Comparison of ENCODE assay signal across 9 cellular contexts in genomic region chr2:213246665-213247281, GRCh38. TPM values are rescaled to one million over a fixed set of nuclear protein-coding genes. Genes with fewer than 3 reads are reported as not detected.
A peak's percentile ranks its signal among the peaks of the same experiment; 100 is the strongest.
DNase-seq lines count a peak whose midpoint lies in the region; ATAC-seq, FAIRE-seq and TF ChIP-seq lines count a peak whose summit lies in the region.
"Had no signal": no experiment of that assay in that cellular context is flagged by ENCODE, and none has a peak within 500 bp of the region (broad histone marks: within the 10 kb centered on the region; RNA-seq: fewer than 3 reads in every experiment).

No MANE protein-coding gene starts in this region.

- in situ Hi-C loops in GM12878 (cut with MboI), result loop anchor here (10.0 to 25.0 kb wide), 2 partner anchors 1491 to 1748 kb away; no protein-coding TSS in a partner anchor

- SMC1A ChIA-PET in GM12878 (lab: Charles Lee; ENCODE audit: uncharacterized antibody, unreplicated experiment), result interaction anchor here (1.0 to 15.7 kb wide), 7 partner anchors 12 to 688 kb away, joined by 3 to 467 read pairs (median 5); partner anchors contain the start of gene IKZF2

- H3K9ac ChIP-seq in SK-N-SH (no peak overlapping the region), GM12878 (ENCODE audit: control insufficient read depth, insufficient read depth, low read length) (no peak overlapping the region)

- POLR2A ChIA-PET in SK-N-SH (lab: Yijun Ruan, JAX), result no interaction called here
- POLR2A ChIA-PET in GM12878 (lab: Charles Lee), result no interaction called here

- TF ChIP-seq POLR2A in GM12878 (IDR thresholded peaks at IDR 0.05; ENCODE audit: low read depth, low read length), result no peak
- TF ChIP-seq POLR2A in right lobe of liver (IDR thresholded peaks at IDR 0.05), result no peak

- no peaks in the 10 kb centered on the region for H3K9me2 ChIP-seq in SK-N-SH

- H3K27me3 ChIP-seq in SK-N-SH (ENCODE audit: insufficient read depth), result no peaks in the 10 kb centered on the region
- no peaks in the 10 kb centered on the region for H3K27me3 ChIP-seq in GM12878 (replicated peaks in 1 of 2; ENCODE audit: control insufficient read depth in 2 of 2, insufficient read depth in 2 of 2, low read length in 1 of 2)
- H3K27me3 ChIP-seq in right lobe of liver, result no peaks in the 10 kb centered on the region

- peaks cover 4% of the 10 kb centered on the region for H3F3A ChIP-seq in SK-N-SH (replicated peaks; ENCODE audit: insufficient read depth)

- H2AFZ ChIP-seq in SK-N-SH (ENCODE audit: low read depth), result 0 out of 2 replicates have a peak overlapping the region, but pooled peaks have one; percentile 41
- H2AFZ ChIP-seq in GM12878 (ENCODE audit: control insufficient read depth, low read depth, low read length), result no peak overlapping the region

- H3K36me3 ChIP-seq in SK-N-SH (replicated peaks in 1 of 2; ENCODE audit: control insufficient read depth in 1 of 2, insufficient read depth in 2 of 2, low read length in 1 of 2) (no peaks in the 10 kb centered on the region), GM12878 (ENCODE audit: control insufficient read depth in 2 of 2, insufficient read depth in 2 of 2, low read length in 1 of 2) (no peaks in the 10 kb centered on the region), right lobe of liver (no peaks in the 10 kb centered on the region)

- CTCF ChIA-PET in SK-N-SH (lab: Yijun Ruan, JAX) (interaction anchor here (0.9 to 1.7 kb wide), 3 partner anchors 9 to 23 kb away, joined by 3 to 5 read pairs (median 3); no protein-coding TSS in a partner anchor), GM12878 (lab: Yijun Ruan, JAX) (interaction anchor here (0.6 to 2.1 kb wide), 7 partner anchors 36 to 660 kb away, joined by 3 to 11 read pairs (median 3); no protein-coding TSS in a partner anchor)

- TF ChIP-seq EP300 in SK-N-SH (IDR thresholded peaks at IDR 0.05; ENCODE audit: borderline replicate concordance in 1 of 2, low read depth in 1 of 2, low read length in 1 of 2), result no peak
- TF ChIP-seq EP300 in GM12878 (IDR thresholded peaks at IDR 0.05; ENCODE audit: borderline replicate concordance in 1 of 2, control insufficient read depth in 1 of 2, low read depth in 2 of 2, low read length in 2 of 2), result no peak

- H3K4me1 ChIP-seq in SK-N-SH (ENCODE audit: control insufficient read depth in 1 of 2, insufficient read depth in 2 of 2, low read depth in 1 of 2, low read length in 1 of 2) (peaks cover 0 to 11% of the 10 kb centered on the region in 2 experiments; a peak in 2 of 4 replicates), GM12878 (ENCODE audit: control insufficient read depth, insufficient read depth, low read length) (peaks cover 29% of the 10 kb centered on the region), right lobe of liver (no peaks in the 10 kb centered on the region)

- H3K79me2 ChIP-seq in SK-N-SH (ENCODE audit: insufficient read depth) (no peaks in the 10 kb centered on the region), GM12878 (ENCODE audit: control insufficient read depth, insufficient read depth, low read length) (peaks cover 21% of the 10 kb centered on the region)

- no peak overlapping the region for H3K27ac ChIP-seq in 22Rv1
- no peak overlapping the region for H3K27ac ChIP-seq in SK-N-SH (ENCODE audit: low read depth in 2 of 2, low read length in 1 of 2)
- H3K27ac ChIP-seq in GM12878 (ENCODE audit: control insufficient read depth, insufficient read depth), result no peak overlapping the region
- no peak overlapping the region for H3K27ac ChIP-seq in right lobe of liver

- H3K9me3 ChIP-seq in SK-N-SH (no peaks in the 10 kb centered on the region), GM12878 (replicated peaks; ENCODE audit: control insufficient read depth, insufficient read depth, low read length) (no peaks in the 10 kb centered on the region; the same call in 1 of the 3 replicates), right lobe of liver (no peaks in the 10 kb centered on the region)

- intact Hi-C loops in GM12878 (cut with micrococcal nuclease; ENCODE audit: unreplicated experiment), result loop anchor here (1.0 to 10.0 kb wide), 3 partner anchors 508 to 1066 kb away; no protein-coding TSS in a partner anchor
- intact Hi-C loops in right lobe of liver (cut with DNase I), result no loop called here

- H3K4me3 ChIP-seq in GM12864 (ENCODE audit: low read depth, low read length), result no peak overlapping the region
- H3K4me3 ChIP-seq in SK-N-SH (ENCODE audit: low read depth in 2 of 2, low read length in 1 of 2), result no peak overlapping the region; a peak in 1 of 4 replicates
- H3K4me3 ChIP-seq in GM12878, result no peak overlapping the region
- no peak overlapping the region for H3K4me3 ChIP-seq in right lobe of liver

- no TSS peak for BruUV-seq in GM12878 (replicated peaks; lab: Mats Ljungman, UMichigan)

- no peak overlapping the region for H3K4me2 ChIP-seq in SK-N-SH
- no peak overlapping the region for H3K4me2 ChIP-seq in GM12878 (ENCODE audit: control insufficient read depth, insufficient read depth)

- WGBS in SK-N-SH (ENCODE audit: low lambda C conversion rate), result 3% methylated on average over 4 of the region's 4 CpGs
- WGBS in GM12878 (ENCODE audit: insufficient coverage, insufficient replicate concordance, low lambda C conversion rate, missing lambda C conversion rate), result 9% methylated on average over 4 of the region's 4 CpGs
- WGBS in right lobe of liver (ENCODE audit: insufficient coverage, low coverage, low lambda C conversion rate, missing lambda C conversion rate), result 0% methylated on average over 4 of the region's 4 CpGs

- no peak for FAIRE-seq in GM12878 (lab: Jason Lieb, UNC)

- DNase-seq in GM12864 (ENCODE audit: low read depth) (no peak), KG1 (lab: John Stamatoyannopoulos, UW) (peak; percentile 16), SK-N-SH (peak; percentile 11), GM12878 (ENCODE audit: low read depth, low spot score) (no peak), right lobe of liver (peak in 1 of 3 donors; percentile 49)
- DNase-seq in stimulated activated CD8-positive, alpha-beta memory T cell treated with anti-CD3 and anti-CD28 coated beads, Interleukin-4, amount 100 ng/mL, for 48 hours, result peak; percentile 75

- RAD21 ChIA-PET in GM12878 (lab: Charles Lee; ENCODE audit: unreplicated experiment), result interaction anchor here (0.7 to 15.7 kb wide), 4 partner anchors 12 to 233 kb away, joined by 3 to 540 read pairs (median 36); partner anchors contain the start of gene IKZF2

- peak; percentile 13; the same call in 1 of the 3 replicates for ATAC-seq in GM12878
- peak; percentile 55 to 66 (median 62) for ATAC-seq in right lobe of liver
- no peak for ATAC-seq in HG03521 (IDR thresholded peaks at IDR 0.05; ENCODE audit: unreplicated experiment)
- ATAC-seq: left colon had no signal

- H4K20me1 ChIP-seq in SK-N-SH (ENCODE audit: insufficient read depth), result no peaks in the 10 kb centered on the region
- no peaks in the 10 kb centered on the region for H4K20me1 ChIP-seq in GM12878 (ENCODE audit: control insufficient read depth, insufficient read depth)

- TF ChIP-seq RAD21 in SK-N-SH (IDR thresholded peaks at IDR 0.05; ENCODE audit: low read length) (peak; percentile 81), GM12878 (IDR thresholded peaks at IDR 0.05; ENCODE audit: insufficient read depth, low read depth, low read length) (peak; percentile 79)

- TF ChIP-seq CTCF in 22Rv1 (IDR thresholded peaks at IDR 0.05) (peak; percentile 92), GM12864 (IDR thresholded peaks at IDR 0.05; ENCODE audit: low read depth, low read length, missing control alignments) (peak; percentile 64), SK-N-SH (IDR thresholded peaks at IDR 0.05) (peak; percentile 87), GM12878 (IDR thresholded peaks at IDR 0.05 in 2 of 3, conservative IDR thresholded peaks at IDR 0.05 in 1 of 3; ENCODE audit: control insufficient read depth in 2 of 3, extremely low read depth in 1 of 3, insufficient read depth in 1 of 3, low read depth in 3 of 3, low read length in 3 of 3) (peak; percentile 62 to 73 (median 65)), right lobe of liver (IDR thresholded peaks at IDR 0.05) (peak; percentile 72 to 85 (median 84))

TF ChIP-seq in SK-N-SH, 30 proteins besides CTCF, POLR2A, EP300 and RAD21:
- no peak for TF ChIP-seq EZH2phosphoT487 (IDR thresholded peaks at IDR 0.05; ENCODE audit: borderline replicate concordance, low read depth)
- TF ChIP-seq SMC3 (IDR thresholded peaks at IDR 0.05; ENCODE audit: low read depth, low read length), result peak; percentile 35
- TF ChIP-seq RXRA (IDR thresholded peaks at IDR 0.05; ENCODE audit: borderline replicate concordance, low read depth), result no peak

RNA-seq across cellular contexts. Expression of gene SPAG16, which starts 37.5 kb away (rescaled TPM):
- 20.5 and 29.5 TPM in 2 replicates for polyA plus RNA-seq in SK-N-SH (2012; rRNA removed)
- 33.2 and 42.1 TPM in 2 replicates for polyA plus RNA-seq in SK-N-SH (2012; cell fraction: cytosol; rRNA removed)
- 14.2 and 22.2 TPM in 2 replicates for polyA plus RNA-seq in SK-N-SH (2012; cell fraction: nucleus; rRNA removed)
- 24.1 and 24.7 TPM in 2 replicates for total RNA-seq in GM12878 (2013; cell fraction: nucleolus; rRNA removed)
- 10.7 and 12.3 TPM in 2 replicates for total RNA-seq in GM12878 (2014; rRNA removed)
- 16.1 and 17.5 TPM in 2 replicates for total RNA-seq in GM12878 (2014; rRNA removed; fragmentation: Illumina TruSeq; extraction: Trizol)
- 9.9 and 13.1 TPM in 2 replicates for total RNA-seq in GM12878 (2021)
- polyA plus RNA-seq in GM12878 (2011; ENCODE audit: low read depth), result 7.7 TPM
- 13.3 and 25.0 TPM in 2 replicates for polyA plus RNA-seq in GM12878 (2011; rRNA removed)
- 7.0 and 8.0 TPM in 2 replicates for polyA plus RNA-seq in GM12878 (2011; cell fraction: cytosol; rRNA removed)
- 4.7 and 6.7 TPM in 2 replicates for polyA plus RNA-seq in GM12878 (2011; cell fraction: nucleus; rRNA removed)
- polyA plus RNA-seq in GM12878 (2012), result 10.8 and 12.7 TPM in 2 replicates
- polyA plus RNA-seq in GM12878 (2014; fragmentation: Illumina TruSeq; extraction: Trizol), result 18.3 and 18.6 TPM in 2 replicates
- 10 to 100 TPM in 1 of 2 experiments, 1 to 10 TPM in 1; 6.0 to 12.8 TPM for polyA plus RNA-seq in GM12878 (2014; fragmentation: Nextera tagmentation; extraction: Ambion mirVana)
- polyA plus RNA-seq in GM12878 (2014; rRNA removed), result 15.0 and 17.2 TPM in 2 replicates
- polyA plus RNA-seq in GM12878 (2016; fragmentation: Nextera tagmentation; extraction: Ambion mirVana), result 10 to 100 TPM; 24.2 to 25.0 TPM
- 5.1 and 5.3 TPM in 2 replicates for polyA minus RNA-seq in GM12878 (2011; rRNA and poly(A)+ RNA removed)
- 4.4 and 5.9 TPM in 2 replicates for polyA minus RNA-seq in GM12878 (2011; cell fraction: cytosol; rRNA and poly(A)+ RNA removed)
- 6.4 and 13.3 TPM in 2 replicates for polyA minus RNA-seq in GM12878 (2011; cell fraction: nucleus; rRNA and poly(A)+ RNA removed)
- total RNA-seq in right lobe of liver, result 10 to 100 TPM in 1 of 6 experiments, 1 to 10 TPM in 5; 7.2 to 15.3 (median 9.0) TPM

Comparison
In these comparisons a context has a peak if more than half of its experiments do, and no peak if none do; other contexts are left out.
1. DNase-seq: peak in KG1 (single experiment), SK-N-SH (single experiment) and stimulated activated CD8-positive, alpha-beta memory T cell treated with anti-CD3 and anti-CD28 coated beads, Interleukin-4, amount 100 ng/mL, for 48 hours (single experiment); none in GM12864 (single experiment) and GM12878 (single experiment).
2. Peak in every context shown above with its lines, with median percentiles within 50 percentile points of each other: CTCF ChIP-seq.